In the genomic region with DNA sequence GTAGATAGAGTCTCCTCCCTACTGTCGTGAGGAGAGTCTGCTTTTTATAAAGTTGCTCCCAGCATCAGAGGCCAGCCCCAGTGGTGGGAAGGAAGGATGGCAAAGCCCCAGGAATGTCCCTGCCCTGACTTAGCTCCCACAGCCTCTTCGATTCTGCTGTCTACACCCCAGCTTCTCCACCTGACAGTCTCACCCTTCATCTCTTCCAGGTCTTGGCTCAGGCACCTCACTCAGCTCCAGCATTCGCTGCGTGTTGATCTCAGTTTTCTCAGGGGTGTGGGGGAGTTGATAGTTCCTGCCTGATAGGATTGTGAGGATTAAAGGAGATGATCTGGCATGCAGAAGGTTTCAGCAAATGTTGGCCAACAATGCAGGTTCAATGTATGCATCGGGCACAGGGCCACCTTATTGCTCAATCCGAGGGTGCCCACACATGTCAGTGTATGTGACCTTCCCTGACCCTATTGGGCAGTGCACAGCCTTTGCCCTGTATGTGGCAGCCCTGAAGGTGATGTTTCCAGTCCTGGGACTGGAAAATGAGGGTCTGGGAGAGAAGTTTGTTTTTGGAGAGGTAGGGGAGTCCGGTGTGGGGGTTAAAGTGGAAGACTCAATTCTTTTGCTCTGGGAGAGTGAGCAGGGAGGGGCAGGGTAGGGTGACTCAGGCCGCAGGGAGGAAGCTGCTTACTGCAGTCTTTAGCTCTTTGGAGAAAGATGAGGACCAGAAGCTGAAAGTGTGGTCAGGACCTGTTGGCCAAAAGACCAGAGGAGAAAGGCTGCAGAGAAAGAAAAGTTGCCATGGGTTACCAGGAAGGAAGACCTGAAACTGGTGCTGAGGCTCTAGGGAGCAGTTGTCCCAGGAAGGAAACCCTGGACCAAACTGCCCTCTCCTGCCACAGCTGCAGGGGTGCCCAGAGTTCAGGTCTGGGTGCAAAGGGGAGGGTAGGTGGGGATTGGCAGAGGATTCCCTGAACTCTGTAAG, we compare ENCODE assay signal across 11 cellular contexts.
DNase-seq lines count a peak whose midpoint lies in the region; ATAC-seq, FAIRE-seq and TF ChIP-seq lines count a peak whose summit lies in the region.
"Had no signal": no experiment of that assay in that cellular context is flagged by ENCODE, and none has a peak within 500 bp of the region (broad histone marks: within the 10 kb centered on the region; RNA-seq: fewer than 3 reads in every experiment).

No MANE protein-coding gene starts in this region.

- POLR2A ChIA-PET in CD8-positive, alpha-beta memory T cell (lab: Charles Lee): no interaction called here

- H3K27ac ChIP-seq in Peyer's patch: no peak overlapping the region
- peak overlapping the region; percentile 84 for H3K27ac ChIP-seq in epithelial cell of prostate
- peak overlapping the region; percentile 89 for H3K27ac ChIP-seq in rectal smooth muscle tissue (ENCODE audit: low read depth, low read length)
- no peak overlapping the region for H3K27ac ChIP-seq in CD8-positive, alpha-beta memory T cell (ENCODE audit: low read depth, low read length)

- H3K9ac ChIP-seq in rectal smooth muscle tissue (ENCODE audit: low read length): no peak overlapping the region

- TF ChIP-seq CTCF in Peyer's patch (IDR thresholded peaks at IDR 0.05): no peak

- H3K4me1 ChIP-seq in Peyer's patch (peaks cover 0 to 10% (median 0%) of the 10 kb centered on the region in 4 donors), rectal smooth muscle tissue (ENCODE audit: control insufficient read depth, insufficient read depth, low read length) (peaks cover 56% of the 10 kb centered on the region)
- no peaks in the 10 kb centered on the region for H3K4me1 ChIP-seq in CD8-positive, alpha-beta memory T cell (ENCODE audit: insufficient read depth, low read length)

- H3K4me3 ChIP-seq in Peyer's patch: no peak overlapping the region
- H3K4me3 ChIP-seq in rectal smooth muscle tissue (ENCODE audit: low read length): no peak overlapping the region
- H3K4me3 ChIP-seq in CD8-positive, alpha-beta memory T cell (ENCODE audit: low read length): no peak overlapping the region
- H3K4me3 ChIP-seq: lung had no signal

- no peak overlapping the region for H3K27ac Mint-ChIP-seq in CD8-positive, alpha-beta memory T cell
- H3K27ac Mint-ChIP-seq: activated B cell treated with CpG ODN at 0.5 μM for 24 hours had no signal

- TF ChIP-seq POLR2A in Peyer's patch (IDR thresholded peaks at IDR 0.05): no peak

- no peak for ATAC-seq in HG02759 (IDR thresholded peaks at IDR 0.05; ENCODE audit: unreplicated experiment)
- ATAC-seq in GM18511 (IDR thresholded peaks at IDR 0.05; ENCODE audit: unreplicated experiment): no peak

- H3K9me3 Mint-ChIP-seq in CD8-positive, alpha-beta memory T cell: peaks cover 0 to 1% (median 0%) of the 10 kb centered on the region in 5 donors
- H3K9me3 Mint-ChIP-seq: activated B cell treated with CpG ODN at 0.5 μM for 24 hours; central memory CD8-positive, alpha-beta T cell had no signal

- H3K36me3 ChIP-seq in Peyer's patch (no peaks in the 10 kb centered on the region), rectal smooth muscle tissue (ENCODE audit: control insufficient read depth, insufficient read depth, low read length) (no peaks in the 10 kb centered on the region)
- H3K36me3 ChIP-seq in CD8-positive, alpha-beta memory T cell (ENCODE audit: insufficient read depth, low read length): no peaks in the 10 kb centered on the region

- no peaks in the 10 kb centered on the region for H3K4me1 Mint-ChIP-seq in CD8-positive, alpha-beta memory T cell
- H3K4me1 Mint-ChIP-seq: activated B cell treated with CpG ODN at 0.5 μM for 24 hours; central memory CD8-positive, alpha-beta T cell had no signal

- no peak for FAIRE-seq in frontal cortex (lab: Jason Lieb, UNC)

- H3K27me3 Mint-ChIP-seq in CD8-positive, alpha-beta memory T cell: peaks cover under 1 to 9% of the 10 kb centered on the region in 2 donors
- H3K27me3 Mint-ChIP-seq: activated B cell treated with CpG ODN at 0.5 μM for 24 hours; central memory CD8-positive, alpha-beta T cell had no signal

- CTCF ChIA-PET in CD8-positive, alpha-beta memory T cell (lab: Charles Lee): no interaction called here

- DNase-seq in ELF-1 (ENCODE audit: low read depth, low spot score) (peak; percentile 4), Peyer's patch (peak in 2 of 3 donors; percentile 15 to 23), epithelial cell of prostate (ENCODE audit: low read depth, low spot score) (no peak), frontal cortex (ENCODE audit: low spot score in 2 of 2) (no peak)
- DNase-seq in CD8-positive, alpha-beta memory T cell: no peak
- DNase-seq: activated B cell treated with CpG ODN at 0.5 μM for 24 hours had no signal

- H3K27me3 ChIP-seq in Peyer's patch (no peaks in the 10 kb centered on the region), rectal smooth muscle tissue (ENCODE audit: control insufficient read depth, insufficient read depth, low read length) (no peaks in the 10 kb centered on the region)
- H3K27me3 ChIP-seq in CD8-positive, alpha-beta memory T cell (ENCODE audit: insufficient read depth, low read length, poor library complexity, severe bottlenecking): no peaks in the 10 kb centered on the region

- H3K9me3 ChIP-seq in Peyer's patch: no peaks in the 10 kb centered on the region
- H3K9me3 ChIP-seq in CD8-positive, alpha-beta memory T cell (ENCODE audit: low read length): no peaks in the 10 kb centered on the region

- no peak overlapping the region for H3K4me3 Mint-ChIP-seq in CD8-positive, alpha-beta memory T cell
- H3K4me3 Mint-ChIP-seq: activated B cell treated with CpG ODN at 0.5 μM for 24 hours; central memory CD8-positive, alpha-beta T cell had no signal

- no peaks in the 10 kb centered on the region for H3K36me3 Mint-ChIP-seq in CD8-positive, alpha-beta memory T cell

Comparison
In these comparisons a context has a peak if more than half of its experiments do, and no peak if none do; other contexts are left out.
1. DNase-seq: peak in ELF-1 (single experiment) and Peyer's patch (2 of 3); none in epithelial cell of prostate (single experiment), CD8-positive, alpha-beta memory T cell (0 of 5) and frontal cortex (0 of 2).
2. H3K27ac ChIP-seq: peak in epithelial cell of prostate (single experiment) and rectal smooth muscle tissue (single experiment); none in Peyer's patch (0 of 4) and CD8-positive, alpha-beta memory T cell (single experiment).